Comparison of ENCODE assay signal across 33 cellular contexts in the genomic region with DNA sequence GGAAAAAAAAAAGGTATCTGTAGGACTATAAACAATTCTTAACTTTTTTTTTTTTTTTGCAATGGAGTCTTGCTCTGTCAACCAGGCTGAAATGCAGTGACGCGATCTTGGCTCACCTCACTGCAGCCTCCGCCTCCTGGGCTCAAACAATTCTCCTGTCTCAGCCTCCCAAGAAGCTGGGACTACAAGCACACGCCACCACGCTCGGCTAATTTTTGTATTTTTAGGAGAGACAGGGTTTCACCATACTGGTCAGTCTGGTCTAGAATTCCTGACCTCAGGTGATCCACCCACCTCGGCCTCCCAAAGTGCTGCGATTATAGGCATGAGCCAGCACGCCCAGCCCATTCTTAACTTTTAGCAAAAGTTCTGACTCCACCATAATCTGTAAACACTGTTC.
"Had no signal": no experiment of that assay in that cellular context is flagged by ENCODE, and none has a peak within 500 bp of the region (broad histone marks: within the 10 kb centered on the region; RNA-seq: fewer than 3 reads in every experiment).

No MANE protein-coding gene starts in this region.

- DNase-seq: activated effector memory CD4-positive, alpha-beta T cell treated with anti-CD3 and anti-CD28 coated beads, Interleukin-2, amount 50 U/mL, for 16 hours; activated effector memory CD4-positive, alpha-beta T cell treated with Interleukin-2 at 50 U/mL for 16 hours; activated gamma-delta T cell; activated gamma-delta T cell treated with Interleukin-2 at 50 U/mL for 16 hours; activated naive CD4-positive, alpha-beta T cell; activated naive CD4-positive, alpha-beta T cell treated with anti-CD3 and anti-CD28 coated beads for 36 hours; activated naive CD4-positive, alpha-beta T cell treated with anti-CD3 and anti-CD28 coated beads, Interleukin-2, amount 10 ng/mL, durations not matched to agents 7 days and 5 days; activated naive CD4-positive, alpha-beta T cell treated with anti-CD3 and anti-CD28 coated beads, Interleukin-2, amount 50 U/mL, for 16 hours; activated naive CD4-positive, alpha-beta T cell treated with Interleukin-2 at 50 U/mL for 16 hours; activated naive CD8-positive, alpha-beta T cell treated with anti-CD3 and anti-CD28 coated beads for 36 hours; activated naive CD8-positive, alpha-beta T cell treated with anti-CD3 and anti-CD28 coated beads, Interleukin-2, amount 10 ng/mL, durations not matched to agents 7 days and 5 days; activated naive CD8-positive, alpha-beta T cell treated with anti-CD3 and anti-CD28 coated beads, Interleukin-2, amount 50 U/mL, for 24 hours; activated T-cell treated with anti-CD3 and anti-CD28 coated beads for 4 hours; activated T-cell treated with anti-CD3 and anti-CD28 coated beads, Interleukin-2, amount 50 U/mL, for 1 hour; activated T-cell treated with anti-CD3 and anti-CD28 coated beads, Interleukin-2, amount 50 U/mL, for 24 hours; activated T-cell treated with anti-CD3 and anti-CD28 coated beads, Interleukin-2, amount 50 U/mL, for 4 hours; activated T-cell treated with anti-CD3 and anti-CD28 coated beads, Interleukin-2, amount 50 U/mL, for 48 hours; activated T-cell treated with anti-CD3 and anti-CD28 coated beads, Interleukin-2, amount 50 U/mL, for 72 hours; adrenal gland; amniotic stem cell; amygdala; anterior cingulate cortex; aorta; body of pancreas; brain microvascular endothelial cell; caudate nucleus; central memory CD4-positive, alpha-beta T cell; cerebellar nuclear complex had no signal

- H3K4me1 ChIP-seq: adrenal gland, ascending aorta, body of pancreas, breast epithelium had no signal

- H3K27ac ChIP-seq: adrenal gland, ascending aorta, body of pancreas, brain microvascular endothelial cell, breast epithelium, cardiac muscle cell had no signal

- ATAC-seq: activated naive CD4-positive, alpha-beta T cell treated with anti-CD3 and anti-CD28 coated beads, Interleukin-2, amount 50 U/mL, for 72 hours; activated naive CD8-positive, alpha-beta T cell treated with anti-CD3 and anti-CD28 coated beads, Interleukin-2, amount 50 U/mL, for 24 hours; activated T-cell treated with anti-CD3 and anti-CD28 coated beads, Interleukin-2, amount 50 U/mL, for 4 hours; activated T-cell treated with anti-CD3 and anti-CD28 coated beads, Interleukin-2, amount 50 U/mL, for 72 hours; activated T-helper 17 cell treated with anti-CD3 and anti-CD28 coated beads, Interleukin-2, amount 50 U/mL, for 72 hours; body of pancreas had no signal

- H3K4me3 ChIP-seq: adrenal gland, ascending aorta, body of pancreas, breast epithelium, cardiac muscle cell had no signal

- H3K27me3 ChIP-seq: adrenal gland, ascending aorta, body of pancreas, brain microvascular endothelial cell, breast epithelium, cardiac muscle cell had no signal

- H3K9me3 ChIP-seq: adrenal gland, ascending aorta, body of pancreas, breast epithelium had no signal
